Comparison of ENCODE assay signal across 8 cellular contexts in genomic region chr4:70901984-70902576, GRCh38. TPM values are rescaled to one million over a fixed set of nuclear protein-coding genes. Genes with fewer than 3 reads are reported as not detected.
DNase-seq lines count a peak whose midpoint lies in the region; ATAC-seq and TF ChIP-seq lines count a peak whose summit lies in the region.

TSS of gene MOB1B (plus strand) at chr4:70902369. CDS start at chr4:70902537, 168 bp downstream.

- intact Hi-C loops in heart left ventricle (cut with DNase I) (loop anchor here in 8 of 10 donors (1.0 to 10.0 kb wide), 9 partner anchors 60 to 215 kb away; partner anchors contain the start of genes DCK (in 7 of the 8), GRSF1 (in 5 of the 8) and UTP3 (in 1 of the 8)), posterior cingulate gyrus (cut with DNase I) (loop anchor here (5.0 to 10.0 kb wide), 2 partner anchors 65 to 93 kb away; partner anchors contain the start of genes DCK and GRSF1)

- WGBS in heart left ventricle, 4 donors, result 0 to 1% (median 0%) methylated on average over 8 to 46 of the region's 47 CpGs
- WGBS in upper lobe of left lung, 2 donors, result 0 to 1% methylated on average over 33 to 47 of the region's 47 CpGs

- peak; percentile 35 for TF ChIP-seq CTCF in GM12864 (IDR thresholded peaks at IDR 0.05; ENCODE audit: low read depth, low read length, missing control alignments)
- peak in 10 of 12 donors; percentile 10 to 65 (median 46) for TF ChIP-seq CTCF in heart left ventricle (IDR thresholded peaks at IDR 0.05)
- TF ChIP-seq CTCF in upper lobe of left lung (IDR thresholded peaks at IDR 0.05), result peak in 5 of 6 experiments; percentile 14 to 58 (median 49)

- ATAC-seq in HG02571 (IDR thresholded peaks at IDR 0.05; ENCODE audit: unreplicated experiment) (peak; percentile 82), heart left ventricle (peak; percentile 93 to 98 (median 98)), upper lobe of left lung (ENCODE audit: low FRiP score in 2 of 2) (peak; percentile 91 to 98)

- no peaks in the 10 kb centered on the region for H3K27me3 ChIP-seq in adipocyte (replicated peaks; ENCODE audit: control insufficient read depth, insufficient read depth, low read length)
- H3K27me3 ChIP-seq in heart left ventricle, result no peaks in the 10 kb centered on the region
- H3K27me3 ChIP-seq in upper lobe of left lung, result no peaks in the 10 kb centered on the region

- TF ChIP-seq EP300 in upper lobe of left lung (IDR thresholded peaks at IDR 0.05), result no peak

- peak within 1 kb of the TSS; percentile 95 for H3K9ac ChIP-seq in adipocyte (ENCODE audit: low read length)

- no peaks in the 10 kb centered on the region for H3K9me3 ChIP-seq in adipocyte (ENCODE audit: control insufficient read depth, low read length)
- no peaks in the 10 kb centered on the region for H3K9me3 ChIP-seq in heart left ventricle
- no peaks in the 10 kb centered on the region for H3K9me3 ChIP-seq in upper lobe of left lung

- DNase-seq in GM12864 (ENCODE audit: low read depth), result peak; percentile 45
- peak; percentile 74 for DNase-seq in NCI-H1092 (lab: John Stamatoyannopoulos, UW)
- peak; percentile 71 for DNase-seq in SW480 (ENCODE audit: low spot score)
- DNase-seq in adipocyte (ENCODE audit: low read depth), result peak; percentile 95
- DNase-seq in heart left ventricle, result peak; percentile 89 to 93 (median 93)
- DNase-seq in posterior cingulate gyrus, result peak; percentile 74 to 98 (median 86)
- peak; percentile 92 to 94 for DNase-seq in upper lobe of left lung

- H3K36me3 ChIP-seq in adipocyte (ENCODE audit: control insufficient read depth, insufficient read depth, low read length, severe bottlenecking) (peaks cover 15% of the 10 kb centered on the region), heart left ventricle (peaks cover 0 to 16% (median 7%) of the 10 kb centered on the region in 9 donors), upper lobe of left lung (peaks cover 0 to 5% (median 0%) of the 10 kb centered on the region in 4 donors)

- TF ChIP-seq POLR2A in heart left ventricle (IDR thresholded peaks at IDR 0.05), result peak in 1 of 2 donors; percentile 61
- TF ChIP-seq POLR2A in upper lobe of left lung (IDR thresholded peaks at IDR 0.05), result peak in 2 of 4 donors; percentile 55 to 59

- H3K27ac ChIP-seq in heart left ventricle, result peak within 1 kb of the TSS; percentile 75 to 94 (median 92)
- peak within 1 kb of the TSS; percentile 81 to 95 (median 90) for H3K27ac ChIP-seq in upper lobe of left lung

- peak within 1 kb of the TSS; percentile 75 for H3K4me3 ChIP-seq in GM12864 (ENCODE audit: low read depth, low read length)
- H3K4me3 ChIP-seq in adipocyte (ENCODE audit: low read length), result peak within 1 kb of the TSS; percentile 99
- peak within 1 kb of the TSS; percentile 70 to 98 (median 84) for H3K4me3 ChIP-seq in heart left ventricle
- peak within 1 kb of the TSS; percentile 68 to 94 (median 88) for H3K4me3 ChIP-seq in upper lobe of left lung

- peaks cover 14% of the 10 kb centered on the region for H3K4me1 ChIP-seq in adipocyte (ENCODE audit: control insufficient read depth, insufficient read depth, low read length)
- H3K4me1 ChIP-seq in heart left ventricle, result peaks cover 0 to 26% (median 9%) of the 10 kb centered on the region in 12 donors
- H3K4me1 ChIP-seq in upper lobe of left lung, result peaks cover 0 to 15% (median 5%) of the 10 kb centered on the region in 4 donors

RNA-seq across cellular contexts. Expression of gene MOB1B, which starts in this region (rescaled TPM):
- 10 to 100 TPM; 11.1 to 22.9 (median 18.6) TPM for total RNA-seq in heart left ventricle
- 1 to 10 TPM; 4.8 to 7.2 TPM for polyA plus RNA-seq in heart left ventricle
- 10 to 100 TPM; 10.5 to 34.3 (median 24.2) TPM for total RNA-seq in upper lobe of left lung

Comparison
In these comparisons a context has a peak if more than half of its experiments do, and no peak if none do; other contexts are left out.
1. Peak in every context shown above with its lines: DNase-seq, ATAC-seq, H3K4me3 ChIP-seq and H3K27ac ChIP-seq.
2. DNase-seq: peak in every context shown above with its lines; median percentile 95 in adipocyte; 93 in heart left ventricle; 93 in upper lobe of left lung; 86 in posterior cingulate gyrus; 74 in NCI-H1092; 71 in SW480; 45 in GM12864.